In the genomic region with DNA sequence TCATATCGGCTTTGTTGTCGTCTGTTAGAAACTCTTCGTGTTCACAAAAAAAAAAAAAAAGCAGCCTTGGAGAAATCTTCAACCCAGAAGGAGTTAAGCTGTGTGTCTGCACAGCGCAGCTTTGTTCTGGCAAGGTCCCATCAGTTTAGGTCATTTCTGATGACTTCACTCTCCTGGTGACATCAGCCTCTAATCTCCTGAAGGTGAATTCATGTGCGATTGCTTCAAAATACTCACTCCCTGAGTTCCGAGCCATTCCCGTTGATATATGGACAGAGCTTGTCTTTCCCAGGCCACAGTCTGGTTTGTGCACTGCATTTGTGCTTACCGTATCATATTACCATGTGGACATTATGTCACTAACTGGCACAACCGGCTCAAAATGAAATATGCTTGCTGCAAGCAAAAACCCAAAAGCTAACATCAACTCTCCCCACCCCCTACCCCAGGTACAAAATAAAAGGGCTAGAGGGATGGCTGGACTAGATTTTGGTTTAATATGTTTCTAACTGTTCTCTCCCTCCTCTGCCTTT, we compare ENCODE assay signal across 8 cellular contexts.
DNase-seq lines count a peak whose midpoint lies in the region; ATAC-seq and TF ChIP-seq lines count a peak whose summit lies in the region.

No MANE protein-coding gene starts in this region.

- DNase-seq in ELF-1 (ENCODE audit: low read depth, low spot score) (peak; percentile 18), PC-9 (peak; percentile 67 to 96), fibroblast of the aortic adventitia (ENCODE audit: low read depth) (peak; percentile 89), SW480 (ENCODE audit: low spot score) (no peak)
- no peak for DNase-seq in activated T-helper 1 cell treated with anti-CD3 and anti-CD28 coated beads, Interleukin-12 subunit alpha, Interleukin-12 subunit beta, Interleukin-2, Interleukin-4 antibody, amounts not matched to agents 30 ng/mL and 10 ng/mL and 1 ng/mL, durations not matched to agents 14 hours and 24 hours and 36 hours (ENCODE audit: low spot score)

- H3K9me3 Mint-ChIP-seq in activated T-helper 1 cell treated with anti-CD3 and anti-CD28 coated beads, Interleukin-12 subunit alpha, Interleukin-12 subunit beta, Interleukin-2, Interleukin-4 antibody, amounts not matched to agents 30 ng/mL and 10 ng/mL and 1 ng/mL, durations not matched to agents 14 hours and 24 hours and 36 hours, result no peaks in the 10 kb centered on the region

- CTCF ChIA-PET in PC-9 (lab: Charles Lee), result interaction anchor here (0.9 to 1.0 kb wide), 2 partner anchors 360 to 554 kb away, joined by 3 to 5 read pairs; no protein-coding TSS in a partner anchor

- H3K27me3 Mint-ChIP-seq in activated T-helper 1 cell treated with anti-CD3 and anti-CD28 coated beads, Interleukin-12 subunit alpha, Interleukin-12 subunit beta, Interleukin-2, Interleukin-4 antibody, amounts not matched to agents 30 ng/mL and 10 ng/mL and 1 ng/mL, durations not matched to agents 14 hours and 24 hours and 36 hours (ENCODE audit: insufficient read depth), result peaks cover 14% of the 10 kb centered on the region

- H3K36me3 ChIP-seq in PC-9 (ENCODE audit: low read depth) (no peaks in the 10 kb centered on the region), rectal smooth muscle tissue (ENCODE audit: control insufficient read depth, insufficient read depth, low read length) (no peaks in the 10 kb centered on the region)

- no peaks in the 10 kb centered on the region for H4K20me1 ChIP-seq in PC-9 (ENCODE audit: insufficient read depth)

- H3K79me2 ChIP-seq in PC-9 (ENCODE audit: low read depth), result no peaks in the 10 kb centered on the region

- H3K9me3 ChIP-seq in PC-9 (ENCODE audit: insufficient read depth, low read depth), result no peaks in the 10 kb centered on the region

- POLR2A ChIA-PET in PC-9 (lab: Charles Lee; ENCODE audit: unreplicated experiment), result interaction anchor here (0.5 to 0.6 kb wide), 5 partner anchors 20 to 699 kb away, joined by 3 to 22 read pairs (median 4); no protein-coding TSS in a partner anchor

- H3K27ac Mint-ChIP-seq in activated T-helper 1 cell treated with anti-CD3 and anti-CD28 coated beads, Interleukin-12 subunit alpha, Interleukin-12 subunit beta, Interleukin-2, Interleukin-4 antibody, amounts not matched to agents 30 ng/mL and 10 ng/mL and 1 ng/mL, durations not matched to agents 14 hours and 24 hours and 36 hours, result no peak overlapping the region

- no peaks in the 10 kb centered on the region for H3K9me2 ChIP-seq in PC-9 (ENCODE audit: insufficient read depth)

- no peak overlapping the region for H3K4me3 Mint-ChIP-seq in activated T-helper 1 cell treated with anti-CD3 and anti-CD28 coated beads, Interleukin-12 subunit alpha, Interleukin-12 subunit beta, Interleukin-2, Interleukin-4 antibody, amounts not matched to agents 30 ng/mL and 10 ng/mL and 1 ng/mL, durations not matched to agents 14 hours and 24 hours and 36 hours

- H3K4me1 ChIP-seq in PC-9 (replicated peaks; ENCODE audit: insufficient read depth) (peaks cover 27% of the 10 kb centered on the region), rectal smooth muscle tissue (ENCODE audit: control insufficient read depth, insufficient read depth, low read length) (peaks cover 16% of the 10 kb centered on the region)

- H3K9ac ChIP-seq in rectal smooth muscle tissue (ENCODE audit: low read length), result no peak overlapping the region

- ATAC-seq in HG03196 (IDR thresholded peaks at IDR 0.05; ENCODE audit: unreplicated experiment), result no peak
- ATAC-seq in GM19467 (IDR thresholded peaks at IDR 0.05; ENCODE audit: unreplicated experiment), result no peak

- no peak for TF ChIP-seq CTCF in PC-9 (conservative IDR thresholded peaks at IDR 0.05)
- no peak for TF ChIP-seq CTCF in fibroblast of the aortic adventitia (IDR thresholded peaks at IDR 0.05; ENCODE audit: insufficient read depth, low read length)

- intact Hi-C loops in PC-9 (cut with micrococcal nuclease; ENCODE audit: unreplicated experiment), result loop anchor here (1.0 to 5.0 kb wide), 4 partner anchors 37 to 275 kb away; no protein-coding TSS in a partner anchor
- intact Hi-C loops in activated T-helper 1 cell treated with anti-CD3 and anti-CD28 coated beads, Interleukin-12 subunit alpha, Interleukin-12 subunit beta, Interleukin-2, Interleukin-4 antibody, amounts not matched to agents 30 ng/mL and 10 ng/mL and 1 ng/mL, durations not matched to agents 14 hours and 24 hours and 36 hours (cut with micrococcal nuclease), result no loop called here

- H3F3A ChIP-seq in PC-9 (ENCODE audit: insufficient read depth, low read depth), result peaks cover 17% of the 10 kb centered on the region

- peak overlapping the region; percentile 76 for H3K4me2 ChIP-seq in PC-9

- H3K4me1 Mint-ChIP-seq in activated T-helper 1 cell treated with anti-CD3 and anti-CD28 coated beads, Interleukin-12 subunit alpha, Interleukin-12 subunit beta, Interleukin-2, Interleukin-4 antibody, amounts not matched to agents 30 ng/mL and 10 ng/mL and 1 ng/mL, durations not matched to agents 14 hours and 24 hours and 36 hours (ENCODE audit: low read depth), result peaks cover 61% of the 10 kb centered on the region

- H3K27me3 ChIP-seq in PC-9 (ENCODE audit: insufficient read depth, low read depth) (no peaks in the 10 kb centered on the region), rectal smooth muscle tissue (ENCODE audit: control insufficient read depth, insufficient read depth, low read length) (no peaks in the 10 kb centered on the region)

- H3K4me3 ChIP-seq in PC-9, result peak overlapping the region; percentile 22; the same call in 1 of the 2 replicates
- no peak overlapping the region for H3K4me3 ChIP-seq in fibroblast of the aortic adventitia (ENCODE audit: low read depth, low read length)
- H3K4me3 ChIP-seq in rectal smooth muscle tissue (ENCODE audit: low read length), result no peak overlapping the region

- 0 out of 2 replicates have a peak overlapping the region, but pooled peaks have one; percentile 52 for H2AFZ ChIP-seq in PC-9

- H3K36me3 Mint-ChIP-seq in activated T-helper 1 cell treated with anti-CD3 and anti-CD28 coated beads, Interleukin-12 subunit alpha, Interleukin-12 subunit beta, Interleukin-2, Interleukin-4 antibody, amounts not matched to agents 30 ng/mL and 10 ng/mL and 1 ng/mL, durations not matched to agents 14 hours and 24 hours and 36 hours (ENCODE audit: low read depth), result peaks cover 9% of the 10 kb centered on the region

- BruUV-seq in PC-9 (replicated peaks; lab: Mats Ljungman, UMichigan), result no TSS peak

- H3K27ac ChIP-seq in PC-9, result peak overlapping the region; percentile 79
- H3K27ac ChIP-seq in rectal smooth muscle tissue (ENCODE audit: low read depth, low read length), result peak overlapping the region; percentile 35

Comparison
In these comparisons a context has a peak if more than half of its experiments do, and no peak if none do; other contexts are left out.
1. DNase-seq: peak in ELF-1 (single experiment), PC-9 (2 of 2) and fibroblast of the aortic adventitia (single experiment); none in activated T-helper 1 cell treated with anti-CD3 and anti-CD28 coated beads, Interleukin-12 subunit alpha, Interleukin-12 subunit beta, Interleukin-2, Interleukin-4 antibody, amounts not matched to agents 30 ng/mL and 10 ng/mL and 1 ng/mL, durations not matched to agents 14 hours and 24 hours and 36 hours (single experiment) and SW480 (single experiment).